In the genomic region with DNA sequence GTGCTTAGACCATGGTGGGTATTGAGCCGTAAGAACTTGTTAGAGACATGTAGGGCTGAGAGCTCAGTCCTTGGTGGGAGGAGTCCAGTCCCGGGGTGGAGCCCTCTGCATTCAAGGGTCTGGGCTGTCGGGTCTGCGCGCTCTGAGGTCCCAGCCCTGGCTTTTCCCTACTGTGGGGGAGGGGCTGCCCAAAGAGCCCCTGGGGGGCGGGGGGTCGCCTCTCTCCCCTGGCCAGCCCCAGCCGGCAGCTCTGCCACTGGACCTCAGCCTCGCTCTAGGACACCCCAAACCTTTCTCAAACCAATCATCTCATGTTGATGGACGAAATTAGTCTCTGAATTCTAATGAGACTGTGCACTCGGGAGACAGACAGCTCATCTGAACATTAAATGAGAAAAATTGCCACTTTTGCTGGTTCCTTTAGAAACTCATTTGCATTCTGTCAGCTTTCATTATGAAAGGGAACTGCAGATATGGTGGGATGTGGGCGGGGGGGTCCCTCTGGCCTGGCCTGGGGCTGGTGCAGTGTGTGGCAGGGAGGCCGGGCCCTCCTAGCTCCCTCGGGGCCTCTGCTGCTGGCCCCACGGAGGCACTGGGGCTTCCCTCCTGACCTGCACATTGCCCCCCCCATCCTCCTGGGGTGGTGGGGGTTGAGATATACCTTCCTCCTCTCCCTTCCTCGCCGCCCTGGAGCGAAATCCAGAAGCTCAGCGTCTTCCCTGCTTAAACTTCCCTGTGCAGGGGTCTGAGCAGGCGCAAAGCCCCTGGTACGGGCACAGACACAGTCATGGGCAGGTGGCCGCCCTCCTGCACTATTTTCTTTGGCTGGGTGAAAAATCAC, we compare ENCODE assay signal across 23 cellular contexts.
DNase-seq lines count a peak whose midpoint lies in the region; ATAC-seq and TF ChIP-seq lines count a peak whose summit lies in the region.
"Had no signal": no experiment of that assay in that cellular context is flagged by ENCODE, and none has a peak within 500 bp of the region (broad histone marks: within the 10 kb centered on the region; RNA-seq: fewer than 3 reads in every experiment).

No MANE protein-coding gene starts in this region.

- H3K4me1 Mint-ChIP-seq in GM23338, result peaks cover 6% of the 10 kb centered on the region; the same call in 2 of the 3 replicates
- H3K4me1 Mint-ChIP-seq in stimulated activated memory B cell treated with anti-CD40 and anti-IgM and Interleukin-4, amounts not matched to agents 10 μg/mL and 1 μg/mL and 100 μg/mL, for 72 hours, result no peaks in the 10 kb centered on the region
- H3K4me1 Mint-ChIP-seq: CD4-positive, alpha-beta memory T cell had no signal

- no peak overlapping the region for H3K27ac Mint-ChIP-seq in GM23338
- H3K27ac Mint-ChIP-seq in stimulated activated memory B cell treated with anti-CD40 and anti-IgM and Interleukin-4, amounts not matched to agents 10 μg/mL and 1 μg/mL and 100 μg/mL, for 72 hours, result no peak overlapping the region
- H3K27ac Mint-ChIP-seq: CD4-positive, alpha-beta memory T cell had no signal

- no peak for TF ChIP-seq RAD21 in neural cell (conservative IDR thresholded peaks at IDR 0.05)

- 0 out of 2 replicates have a peak, but pooled peaks cover 3% of the 10 kb centered on the region for H3K36me3 ChIP-seq in GM23338 (ENCODE audit: insufficient read depth)
- H3K36me3 ChIP-seq in Karpas-422 (ENCODE audit: insufficient read depth, low read length), result no peaks in the 10 kb centered on the region
- H3K36me3 ChIP-seq in neural cell (ENCODE audit: insufficient read depth, low read length), result no peaks in the 10 kb centered on the region
- H3K36me3 ChIP-seq in spleen, result no peaks in the 10 kb centered on the region

- H3K9me3 Mint-ChIP-seq in GM23338, result no peaks in the 10 kb centered on the region
- no peaks in the 10 kb centered on the region for H3K9me3 Mint-ChIP-seq in stimulated activated memory B cell treated with anti-CD40 and anti-IgM and Interleukin-4, amounts not matched to agents 10 μg/mL and 1 μg/mL and 100 μg/mL, for 72 hours

- no peak for TF ChIP-seq EP300 in neural cell (conservative IDR thresholded peaks at IDR 0.05; ENCODE audit: poor library complexity, severe bottlenecking)

- H3K4me3 Mint-ChIP-seq in GM23338, result no peak overlapping the region
- no peak overlapping the region for H3K4me3 Mint-ChIP-seq in stimulated activated memory B cell treated with anti-CD40 and anti-IgM and Interleukin-4, amounts not matched to agents 10 μg/mL and 1 μg/mL and 100 μg/mL, for 72 hours
- H3K4me3 Mint-ChIP-seq: CD4-positive, alpha-beta memory T cell had no signal

- DNase-seq in GM23338 (ENCODE audit: low spot score) (peak; percentile 1), Karpas-422 (peak; percentile 44), spleen (peak; percentile 45), cerebellar nuclear complex (lab: John Stamatoyannopoulos, UW) (no peak), iPS-NIHi7 (ENCODE audit: extremely low spot score) (no peak)
- DNase-seq: AML-193; C1 segment of cervical spinal cord; CD4-positive, alpha-beta memory T cell; COR-L47; DMS53; GM23248; HCEC 1CT; MV-4-11; NCI-H1105; NCI-H1436 treated with DMSO at 0.1 percent for 48 hours; NCI-H187 treated with DMSO at 0.1 percent for 48 hours; NCI-H526 treated with DMSO at 0.1 percent for 48 hours; SHP77 had no signal

- no peaks in the 10 kb centered on the region for H3K27me3 ChIP-seq in GM23338 (ENCODE audit: insufficient read depth)
- H3K27me3 ChIP-seq in Karpas-422 (ENCODE audit: low read length), result no peaks in the 10 kb centered on the region
- no peaks in the 10 kb centered on the region for H3K27me3 ChIP-seq in neural cell (ENCODE audit: insufficient read depth, low read depth, low read length)
- peaks cover 0 to 62% (median 0%) of the 10 kb centered on the region in 7 donors for H3K27me3 ChIP-seq in spleen (replicated peaks in 1 of 7)

- peaks cover 4% of the 10 kb centered on the region for H3K27me3 Mint-ChIP-seq in GM23338 (ENCODE audit: insufficient read depth, low read depth, poor library complexity)
- H3K27me3 Mint-ChIP-seq in stimulated activated memory B cell treated with anti-CD40 and anti-IgM and Interleukin-4, amounts not matched to agents 10 μg/mL and 1 μg/mL and 100 μg/mL, for 72 hours, result peaks cover 36% of the 10 kb centered on the region

- no peaks in the 10 kb centered on the region for H3K9me2 ChIP-seq in GM23338 (ENCODE audit: insufficient read depth)
- no peaks in the 10 kb centered on the region for H3K9me2 ChIP-seq in Karpas-422 (replicated peaks; ENCODE audit: insufficient read depth, low read length)
- H3K9me2 ChIP-seq in neural cell (ENCODE audit: insufficient read depth, low read length), result no peaks in the 10 kb centered on the region

- ATAC-seq in GM23338, result no peak
- ATAC-seq in stimulated activated memory B cell treated with anti-CD40 and anti-IgM and Interleukin-4, amounts not matched to agents 10 μg/mL and 1 μg/mL and 100 μg/mL, for 72 hours, result no peak
- ATAC-seq: A549, K562 had no signal

- intact Hi-C loops in spleen (cut with DNase I; ENCODE audit: low total_unique reads), result no loop called here

- no peaks in the 10 kb centered on the region for H3K9me3 ChIP-seq in Karpas-422 (ENCODE audit: low read length)
- H3K9me3 ChIP-seq in neural cell (ENCODE audit: low read length), result no peaks in the 10 kb centered on the region
- no peaks in the 10 kb centered on the region for H3K9me3 ChIP-seq in spleen
- H3K9me3 ChIP-seq: A549 had no signal

- TF ChIP-seq CTCF in GM23338 (conservative IDR thresholded peaks at IDR 0.05; ENCODE audit: low read depth in 2 of 2) (no peak), neural cell (IDR thresholded peaks at IDR 0.05; ENCODE audit: poor library complexity, severe bottlenecking) (no peak), spleen (IDR thresholded peaks at IDR 0.05 in 8 of 11, conservative IDR thresholded peaks at IDR 0.05 in 3 of 11) (no peak)

- H3K4me2 ChIP-seq in GM23338, result no peak overlapping the region
- peak overlapping the region; percentile 38 for H3K4me2 ChIP-seq in Karpas-422 (ENCODE audit: low read depth, low read length, poor library complexity, severe bottlenecking)
- H3K4me2 ChIP-seq in neural cell (ENCODE audit: low read length), result peak overlapping the region; percentile 35
- H3K4me2 ChIP-seq: A549 had no signal

- H3F3A ChIP-seq in GM23338 (replicated peaks; ENCODE audit: low read depth) (no peaks in the 10 kb centered on the region), neural cell (ENCODE audit: insufficient read depth, low read length, poor library complexity, severe bottlenecking) (no peaks in the 10 kb centered on the region)

- H3K9ac ChIP-seq in Karpas-422 (ENCODE audit: low read length), result no peak overlapping the region; the same call in 1 of the 2 replicates
- H3K9ac ChIP-seq in neural cell (ENCODE audit: low read length), result peak overlapping the region; percentile 26
- H3K9ac ChIP-seq: GM23248 had no signal

- H3K36me3 Mint-ChIP-seq in GM23338 (ENCODE audit: low read depth), result no peaks in the 10 kb centered on the region
- H3K36me3 Mint-ChIP-seq in stimulated activated memory B cell treated with anti-CD40 and anti-IgM and Interleukin-4, amounts not matched to agents 10 μg/mL and 1 μg/mL and 100 μg/mL, for 72 hours, result no peaks in the 10 kb centered on the region
- H3K36me3 Mint-ChIP-seq: CD4-positive, alpha-beta memory T cell had no signal

- WGBS in spleen, 5 donors, result 68 to 85% (median 75%) methylated on average over 11 to 22 of the region's 22 CpGs

- no peak for TF ChIP-seq POLR2A in spleen (IDR thresholded peaks at IDR 0.05)

- no peaks in the 10 kb centered on the region for H3K79me2 ChIP-seq in GM23338 (replicated peaks; ENCODE audit: insufficient read depth)
- no peaks in the 10 kb centered on the region for H3K79me2 ChIP-seq in Karpas-422 (ENCODE audit: low read length)
- H3K79me2 ChIP-seq in neural cell (replicated peaks; ENCODE audit: insufficient read depth, low read length), result no peaks in the 10 kb centered on the region

- no peaks in the 10 kb centered on the region for H4K20me1 ChIP-seq in GM23338 (replicated peaks; ENCODE audit: insufficient read depth)
- H4K20me1 ChIP-seq in Karpas-422 (ENCODE audit: insufficient read depth, low read depth, low read length), result peaks cover 5% of the 10 kb centered on the region; the same call in 1 of the 2 replicates
- H4K20me1 ChIP-seq in neural cell (ENCODE audit: insufficient read depth), result no peaks in the 10 kb centered on the region

- H3K4me3 ChIP-seq in GM23338, result no peak overlapping the region
- peak overlapping the region; percentile 40; the same call in 1 of the 2 replicates for H3K4me3 ChIP-seq in Karpas-422 (ENCODE audit: low read length)
- H3K4me3 ChIP-seq in neural cell (ENCODE audit: low read length), result peak overlapping the region; percentile 35
- no peak overlapping the region for H3K4me3 ChIP-seq in spleen
- H3K4me3 ChIP-seq: A549, GM23248, K562 had no signal

- H2AFZ ChIP-seq in GM23338 (no peak overlapping the region), Karpas-422 (ENCODE audit: low read length) (no peak overlapping the region), neural cell (ENCODE audit: low read depth, low read length) (no peak overlapping the region)
- H2AFZ ChIP-seq: GM23248 had no signal

- no peak overlapping the region for H3K27ac ChIP-seq in GM23338 (ENCODE audit: low read depth)
- H3K27ac ChIP-seq in Karpas-422 (ENCODE audit: low read length), result no peak overlapping the region
- H3K27ac ChIP-seq in neural cell (ENCODE audit: low read length), result peak overlapping the region; percentile 58
- no peak overlapping the region for H3K27ac ChIP-seq in spleen
- H3K27ac ChIP-seq: A549, GM23248, RWPE1 had no signal

- no peaks in the 10 kb centered on the region for H3K4me1 ChIP-seq in GM23338 (ENCODE audit: insufficient read depth)
- peaks cover 25% of the 10 kb centered on the region for H3K4me1 ChIP-seq in Karpas-422 (ENCODE audit: low read length)
- no peaks in the 10 kb centered on the region for H3K4me1 ChIP-seq in spleen
- H3K4me1 ChIP-seq: A549 had no signal

TF ChIP-seq in GM23338, 12 proteins besides CTCF, POLR2A, EP300 and RAD21 (continues in another document):
- no peak for TF ChIP-seq ZNF114 (CRISPR knock-in tag; IDR thresholded peaks at IDR 0.05)
- no peak for TF ChIP-seq JUNB (IDR thresholded peaks at IDR 0.05; ENCODE audit: unreplicated experiment)
- TF ChIP-seq STAT1 (IDR thresholded peaks at IDR 0.05; ENCODE audit: unreplicated experiment), result no peak

TF ChIP-seq in neural cell, 6 proteins besides CTCF, POLR2A, EP300 and RAD21:
- TF ChIP-seq EZH2 (IDR thresholded peaks at IDR 0.05; ENCODE audit: borderline replicate concordance, insufficient read depth, low read length, poor library complexity, severe bottlenecking) (no peak), TAF1 (IDR thresholded peaks at IDR 0.05; ENCODE audit: low read depth) (no peak)

Comparison
In these comparisons a context has a peak if more than half of its experiments do, and no peak if none do; other contexts are left out.
1. DNase-seq: peak in GM23338 (single experiment), Karpas-422 (single experiment) and spleen (single experiment); none in cerebellar nuclear complex (0 of 2) and iPS-NIHi7 (single experiment).
2. H3K4me3 ChIP-seq: peak in Karpas-422 (single experiment) and neural cell (single experiment); none in GM23338 (single experiment) and spleen (0 of 8).